Comparison of ENCODE assay signal across 14 cellular contexts in the genomic region with DNA sequence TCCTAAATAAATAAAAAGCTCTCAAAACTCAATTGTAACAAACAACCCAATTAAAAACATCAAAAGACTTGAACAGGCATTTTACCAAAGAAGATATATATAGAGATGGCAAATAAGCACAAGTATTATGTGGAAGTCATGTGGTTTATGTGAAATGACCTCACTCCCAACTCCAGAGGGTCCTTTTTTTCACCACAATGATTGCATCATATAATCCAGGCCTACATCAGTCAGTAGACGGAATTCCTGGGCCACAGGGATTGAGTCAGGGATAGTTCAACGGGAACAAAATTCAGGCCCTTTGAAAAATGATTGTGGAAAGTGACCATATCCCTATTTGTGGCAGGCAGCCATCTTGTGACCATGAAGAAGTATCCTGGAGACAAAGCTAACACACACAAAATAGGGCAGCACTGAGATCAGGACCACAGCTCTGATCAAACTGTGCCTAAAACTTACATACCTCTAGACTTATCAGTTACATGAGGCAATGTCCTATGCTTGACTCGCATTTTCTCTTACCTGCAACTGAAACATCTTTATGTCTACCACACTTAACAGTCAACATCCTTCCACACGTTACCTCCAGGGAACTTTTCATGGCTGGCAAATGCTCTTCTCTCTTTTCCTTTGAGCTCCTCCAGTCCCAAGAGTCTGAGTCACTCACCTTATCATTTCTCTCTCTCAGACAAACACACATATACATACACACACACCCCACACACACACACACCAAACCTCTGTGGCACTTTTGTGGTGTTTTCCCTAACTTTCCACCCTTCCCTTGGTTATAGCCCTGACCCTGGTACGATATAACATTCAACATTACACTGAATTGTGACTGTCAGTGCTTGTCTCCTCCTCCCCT.
DNase-seq lines count a peak whose midpoint lies in the region; ATAC-seq, FAIRE-seq and TF ChIP-seq lines count a peak whose summit lies in the region.
"Had no signal": no experiment of that assay in that cellular context is flagged by ENCODE, and none has a peak within 500 bp of the region (broad histone marks: within the 10 kb centered on the region; RNA-seq: fewer than 3 reads in every experiment).

No MANE protein-coding gene starts in this region.

- H3K4me3 ChIP-seq in fibroblast of pulmonary artery (replicated peaks; ENCODE audit: low read depth, low read length) (no peak overlapping the region), WERI-Rb-1 (ENCODE audit: low read depth, low read length) (no peak overlapping the region)

- TF ChIP-seq CTCF in fibroblast of pulmonary artery (IDR thresholded peaks at IDR 0.05; ENCODE audit: low read length, missing control alignments) (no peak), WERI-Rb-1 (IDR thresholded peaks at IDR 0.05; ENCODE audit: low read depth, low read length) (no peak)

- H3K27ac ChIP-seq in WERI-Rb-1 = no peak overlapping the region

- no peaks in the 10 kb centered on the region for H3K9me3 ChIP-seq in WERI-Rb-1 (ENCODE audit: severe bottlenecking)

- H3K27me3 ChIP-seq in WERI-Rb-1 (ENCODE audit: insufficient read depth, low read depth, severe bottlenecking) = peaks cover 14% of the 10 kb centered on the region

- peak; percentile 3 for DNase-seq in stimulated activated CD4-positive, alpha-beta T cell treated with anti-CD3 and anti-CD28 coated beads, Interleukin-15, amount 100 ng/mL, for 24 hours
- no peak for DNase-seq in stimulated activated CD4-positive, alpha-beta T cell treated with anti-CD3 and anti-CD28 coated beads, Interleukin-1b, Interleukin-23, amount 100 ng/mL, for 48 hours
- DNase-seq in SK-MEL-5 (ENCODE audit: low read depth, low spot score) (peak; percentile 27), fibroblast of pulmonary artery (ENCODE audit: low read depth) (peak; percentile 72), urothelium cell line (ENCODE audit: low spot score) (peak; percentile 21), WERI-Rb-1 (no peak)
- DNase-seq in stimulated activated CD4-positive, alpha-beta T cell treated with anti-CD3 and anti-CD28 coated beads, Interleukin-2, amount 100 ng/mL, for 24 hours = no peak
- DNase-seq: hypothalamus, mammary epithelial cell, NCI-H345, occipital lobe, PC-3, T-helper 2 cell had no signal

- no peak for ATAC-seq in HG03139 (IDR thresholded peaks at IDR 0.05; ENCODE audit: unreplicated experiment)
- ATAC-seq: PC-3 had no signal

- in situ Hi-C loops in SK-MEL-5 (cut with HindIII; ENCODE audit: low pct_unique_long_range_greater_than_20kb, low sequenced_read_pairs) = no loop called here

- FAIRE-seq in urothelium cell line (lab: Jason Lieb, UNC) = no peak

- H3K36me3 ChIP-seq in WERI-Rb-1 = no peaks in the 10 kb centered on the region

Comparison
In these comparisons a context has a peak if more than half of its experiments do, and no peak if none do; other contexts are left out.
1. DNase-seq: peak in stimulated activated CD4-positive, alpha-beta T cell treated with anti-CD3 and anti-CD28 coated beads, Interleukin-15, amount 100 ng/mL, for 24 hours (single experiment), SK-MEL-5 (single experiment), fibroblast of pulmonary artery (single experiment) and urothelium cell line (single experiment); none in stimulated activated CD4-positive, alpha-beta T cell treated with anti-CD3 and anti-CD28 coated beads, Interleukin-1b, Interleukin-23, amount 100 ng/mL, for 48 hours (single experiment), stimulated activated CD4-positive, alpha-beta T cell treated with anti-CD3 and anti-CD28 coated beads, Interleukin-2, amount 100 ng/mL, for 24 hours (0 of 2) and WERI-Rb-1 (single experiment).